ENCODE assay signal across 11 cellular contexts in the genomic region with DNA sequence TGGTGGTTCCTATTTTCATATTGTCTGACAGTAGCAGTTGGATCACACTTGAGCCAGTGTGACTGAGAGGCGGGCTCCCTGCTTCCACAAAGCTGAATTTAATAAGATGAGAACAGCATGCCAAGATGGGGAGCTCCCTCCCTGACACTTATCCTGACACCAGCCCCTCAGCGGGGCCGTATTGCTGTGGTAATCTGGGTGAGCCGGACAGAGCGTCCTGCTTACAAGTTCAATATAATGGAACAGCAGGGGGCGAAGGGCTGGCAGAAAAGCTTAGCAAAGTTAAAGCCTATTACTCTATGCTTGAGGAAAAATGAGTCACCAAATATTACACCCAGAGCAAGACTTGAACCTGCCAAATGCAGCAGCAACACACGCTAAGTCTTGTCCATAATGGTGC.
DNase-seq lines count a peak whose midpoint lies in the region; ATAC-seq and TF ChIP-seq lines count a peak whose summit lies in the region.
"Had no signal": no experiment of that assay in that cellular context is flagged by ENCODE, and none has a peak within 500 bp of the region (broad histone marks: within the 10 kb centered on the region; RNA-seq: fewer than 3 reads in every experiment).

No MANE protein-coding gene starts in this region.

- H3K9me3 Mint-ChIP-seq in stimulated activated naive CD8-positive, alpha-beta T cell treated with anti-CD3 and anti-CD28 coated beads, Interleukin-15, amount 100 ng/mL, for 72 hours = peaks cover 0 to 7% of the 10 kb centered on the region in 2 donors
- peaks cover 0 to 2% (median 0%) of the 10 kb centered on the region in 7 donors for H3K9me3 Mint-ChIP-seq in CD14-positive monocyte

- no peaks in the 10 kb centered on the region for H3K4me1 Mint-ChIP-seq in stimulated activated naive CD8-positive, alpha-beta T cell treated with anti-CD3 and anti-CD28 coated beads, Interleukin-15, amount 100 ng/mL, for 72 hours
- no peaks in the 10 kb centered on the region for H3K4me1 Mint-ChIP-seq in CD14-positive monocyte

- H3K4me3 ChIP-seq in MG63 = no peak overlapping the region
- H3K4me3 ChIP-seq: esophagus muscularis mucosa had no signal

- no peak overlapping the region for H3K27ac Mint-ChIP-seq in stimulated activated naive CD8-positive, alpha-beta T cell treated with anti-CD3 and anti-CD28 coated beads, Interleukin-15, amount 100 ng/mL, for 72 hours
- no peak overlapping the region for H3K27ac Mint-ChIP-seq in CD14-positive monocyte

- no peaks in the 10 kb centered on the region for H3K27me3 Mint-ChIP-seq in stimulated activated naive CD8-positive, alpha-beta T cell treated with anti-CD3 and anti-CD28 coated beads, Interleukin-15, amount 100 ng/mL, for 72 hours
- H3K27me3 Mint-ChIP-seq in CD14-positive monocyte (ENCODE audit: low read depth in 3 of 3) = peaks cover 0 to 2% (median 1%) of the 10 kb centered on the region in 3 donors

- peak; percentile 35 for DNase-seq in Ammon's horn (ENCODE audit: low spot score)
- DNase-seq in MG63 = peak; percentile 73
- DNase-seq in dermis microvascular lymphatic vessel endothelial cell (ENCODE audit: low read depth in 2 of 2) = peak; percentile 3 to 14
- no peak for DNase-seq in left lobe of liver (ENCODE audit: low spot score)
- no peak for DNase-seq in stimulated activated naive CD8-positive, alpha-beta T cell treated with anti-CD3 and anti-CD28 coated beads, Interleukin-15, amount 100 ng/mL, for 72 hours
- no peak for DNase-seq in activated naive CD4-positive, alpha-beta T cell treated with anti-CD3 and anti-CD28 coated beads, Interleukin-2, amount 50 U/mL, for 16 hours
- DNase-seq in CD14-positive monocyte (ENCODE audit: low spot score) = no peak
- DNase-seq: DMS 273 treated with DMSO at 0.1 percent for 48 hours, NCI-H2029 had no signal

- intact Hi-C loops in CD14-positive monocyte (cut with micrococcal nuclease) = no loop called here

- H3K27me3 ChIP-seq in MG63 = no peaks in the 10 kb centered on the region
- H3K27me3 ChIP-seq: esophagus muscularis mucosa had no signal

- ATAC-seq in left lobe of liver (peak; percentile 38), GM19455 (IDR thresholded peaks at IDR 0.05; ENCODE audit: unreplicated experiment) (no peak)
- ATAC-seq in stimulated activated naive CD8-positive, alpha-beta T cell treated with anti-CD3 and anti-CD28 coated beads, Interleukin-15, amount 100 ng/mL, for 72 hours = no peak

- H3K36me3 ChIP-seq in MG63 = no peaks in the 10 kb centered on the region
- H3K36me3 ChIP-seq: esophagus muscularis mucosa had no signal

- no peaks in the 10 kb centered on the region for H3K36me3 Mint-ChIP-seq in CD14-positive monocyte

- TF ChIP-seq CTCF in CD14-positive monocyte (IDR thresholded peaks at IDR 0.05) = no peak

- H3K4me3 Mint-ChIP-seq in stimulated activated naive CD8-positive, alpha-beta T cell treated with anti-CD3 and anti-CD28 coated beads, Interleukin-15, amount 100 ng/mL, for 72 hours = no peak overlapping the region
- no peak overlapping the region for H3K4me3 Mint-ChIP-seq in CD14-positive monocyte

- H3K9me3 ChIP-seq in MG63 = no peaks in the 10 kb centered on the region
- H3K9me3 ChIP-seq: esophagus muscularis mucosa had no signal

Comparison
In these comparisons a context has a peak if more than half of its experiments do, and no peak if none do; other contexts are left out.
1. DNase-seq: peak in Ammon's horn (single experiment), MG63 (single experiment) and dermis microvascular lymphatic vessel endothelial cell (2 of 2); none in left lobe of liver (single experiment), stimulated activated naive CD8-positive, alpha-beta T cell treated with anti-CD3 and anti-CD28 coated beads, Interleukin-15, amount 100 ng/mL, for 72 hours (0 of 2), activated naive CD4-positive, alpha-beta T cell treated with anti-CD3 and anti-CD28 coated beads, Interleukin-2, amount 50 U/mL, for 16 hours (single experiment) and CD14-positive monocyte (single experiment).